ENCODE assay signal across 9 cellular contexts in the genomic region with DNA sequence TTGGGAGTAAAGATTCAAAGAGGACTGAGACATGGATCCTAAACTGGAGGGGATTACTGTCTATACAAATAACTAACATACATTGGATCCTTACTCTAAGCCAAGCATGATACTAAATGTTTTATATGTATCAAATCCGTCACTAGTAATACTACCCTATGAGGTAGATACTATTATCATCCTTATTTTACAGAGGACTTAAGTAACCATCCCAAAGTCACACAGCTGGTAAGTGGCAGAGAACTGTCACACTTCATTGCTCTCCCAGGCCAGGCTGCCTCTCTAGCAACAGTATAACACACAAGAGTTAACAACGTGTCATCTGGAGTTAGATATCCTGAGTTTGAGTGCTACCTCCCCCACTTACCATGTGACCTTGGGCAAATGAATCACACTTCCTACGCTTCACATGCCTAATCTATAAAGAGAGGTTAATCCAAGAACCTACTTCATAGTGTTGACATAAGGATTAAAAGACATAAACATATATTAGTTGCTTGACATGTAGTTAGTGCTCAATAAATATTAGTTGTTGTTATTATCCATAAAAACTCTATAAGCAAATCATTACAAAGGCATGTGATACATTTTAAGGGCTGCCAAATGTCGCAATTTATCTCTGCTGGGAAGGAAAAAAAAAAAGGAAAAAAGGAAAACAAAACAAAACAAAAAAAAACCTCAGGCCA. TPM values are rescaled to one million over a fixed set of nuclear protein-coding genes. Genes with fewer than 3 reads are reported as not detected.
DNase-seq lines count a peak whose midpoint lies in the region; ATAC-seq, FAIRE-seq and TF ChIP-seq lines count a peak whose summit lies in the region.
"Had no signal": no experiment of that assay in that cellular context is flagged by ENCODE, and none has a peak within 500 bp of the region (broad histone marks: within the 10 kb centered on the region; RNA-seq: fewer than 3 reads in every experiment).

No MANE protein-coding gene starts in this region.

- peaks cover 12% of the 10 kb centered on the region for H3K4me1 Mint-ChIP-seq in HFFc6 (ENCODE audit: low read depth)

- H3K27me3 ChIP-seq in hepatocyte, result no peaks in the 10 kb centered on the region

- no peaks in the 10 kb centered on the region for H3K36me3 Mint-ChIP-seq in HFFc6 (ENCODE audit: low read depth)

- H3K9me3 Mint-ChIP-seq in HFFc6, result no peaks in the 10 kb centered on the region

- peak overlapping the region; percentile 1 for H3K4me2 ChIP-seq in hepatocyte

- 30% methylated on average over 4 of the region's 4 CpGs for WGBS in hepatocyte (ENCODE audit: low lambda C conversion rate, missing lambda C conversion rate)

- H3K4me3 Mint-ChIP-seq in HFFc6, result peak overlapping the region; percentile 20; the same call in 1 of the 2 replicates

- H3K4me3 ChIP-seq in hepatocyte, result no peak overlapping the region

- no peaks in the 10 kb centered on the region for H3K9me3 ChIP-seq in hepatocyte (ENCODE audit: low read depth)

- H3K4me1 ChIP-seq in hepatocyte (ENCODE audit: insufficient read depth), result peaks cover 12% of the 10 kb centered on the region

- H4K20me1 ChIP-seq in hepatocyte (ENCODE audit: insufficient read depth, poor library complexity, severe bottlenecking), result no peaks in the 10 kb centered on the region

- ATAC-seq in GM18873 (IDR thresholded peaks at IDR 0.05; ENCODE audit: low FRiP score, unreplicated experiment) (no peak), HG03457 (IDR thresholded peaks at IDR 0.05; ENCODE audit: unreplicated experiment) (no peak)

- H3K79me2 ChIP-seq in hepatocyte, result no peaks in the 10 kb centered on the region

- no peak overlapping the region for H3K27ac Mint-ChIP-seq in HFFc6

- H3K27me3 Mint-ChIP-seq in HFFc6 (ENCODE audit: insufficient read depth), result peaks cover 4% of the 10 kb centered on the region

- DNase-seq in AG08395 (ENCODE audit: low spot score) (peak; percentile 72), HFFc6 (peak; percentile 53), UCSD-AML1 (lab: John Stamatoyannopoulos, UW; ENCODE audit: unreplicated experiment) (peak; percentile 21), hepatocyte (ENCODE audit: low spot score) (peak; percentile 48), C1 segment of cervical spinal cord (lab: John Stamatoyannopoulos, UW) (no peak), GM12891 (ENCODE audit: insufficient read length, low spot score) (no peak)
- DNase-seq: NCI-H526 treated with DMSO at 0.1 percent for 48 hours had no signal

- H3K9me2 ChIP-seq in hepatocyte (replicated peaks; ENCODE audit: insufficient read depth), result no peaks in the 10 kb centered on the region

- TF ChIP-seq CTCF in HFFc6 (IDR thresholded peaks at IDR 0.05) (no peak), hepatocyte (IDR thresholded peaks at IDR 0.05; ENCODE audit: poor library complexity) (no peak)

- H3K27ac ChIP-seq in hepatocyte, result peak overlapping the region; percentile 18

- FAIRE-seq in GM12891 (lab: Jason Lieb, UNC), result no peak

- no peak for TF ChIP-seq POLR2A in GM12891 (IDR thresholded peaks at IDR 0.05; ENCODE audit: low read depth, low read length)

- no peaks in the 10 kb centered on the region for H3K36me3 ChIP-seq in hepatocyte (replicated peaks; ENCODE audit: insufficient read depth, low read depth)

- no peak overlapping the region for H2AFZ ChIP-seq in hepatocyte

TF ChIP-seq in GM12891, 5 proteins besides CTCF, POLR2A, EP300 and RAD21:
- TF ChIP-seq TAF1 (IDR thresholded peaks at IDR 0.05; ENCODE audit: low read depth, low read length) (no peak), SPI1 (IDR thresholded peaks at IDR 0.05; ENCODE audit: low read depth, low read length) (no peak), POU2F2 (IDR thresholded peaks at IDR 0.05; ENCODE audit: low read depth, low read length) (no peak), PAX5 (IDR thresholded peaks at IDR 0.05; ENCODE audit: insufficient read depth, low read length, severe bottlenecking) (no peak), POLR2AphosphoS5 (IDR thresholded peaks at IDR 0.05; ENCODE audit: low read depth, low read length) (no peak)

RNA-seq across cellular contexts. Expression of gene SPON1, which starts 33.8 kb away (rescaled TPM):
- not detected for total RNA-seq in HFFc6 (2021; fragmentation: NEBNext Ultra II Directional; extraction: Animal tissue kit (Norgen Biotek cat#: 25700))
- total RNA-seq in hepatocyte, result 73.1 and 82.8 TPM in 2 replicates
- 34.5 and 47.8 TPM in 2 replicates for polyA plus RNA-seq in hepatocyte
- 0.08 TPM for polyA plus RNA-seq in GM12891 (2012; ENCODE audit: low read depth, missing spikeins)

Comparison
In these comparisons a context has a peak if more than half of its experiments do, and no peak if none do; other contexts are left out.
1. DNase-seq: peak in AG08395 (single experiment), HFFc6 (single experiment), UCSD-AML1 (single experiment) and hepatocyte (single experiment); none in C1 segment of cervical spinal cord (0 of 14) and GM12891 (single experiment).
2. RNA of gene SPON1, which starts 33.8 kb away (total RNA-seq): 73.1 to 82.8 TPM in hepatocyte; not detected in HFFc6; every median in the first group is over 10 times any median in the second.